In genomic region chr2:1800306-1800705, GRCh38 we compare ENCODE assay signal across 28 cellular contexts.
"Had no signal": no experiment of that assay in that cellular context is flagged by ENCODE, and none has a peak within 500 bp of the region (broad histone marks: within the 10 kb centered on the region; RNA-seq: fewer than 3 reads in every experiment).

No MANE protein-coding gene starts in this region.

- H3K27ac Mint-ChIP-seq: dendritic cell treated with granulocyte-macrophage colony-stimulating factor and Interleukin-4, amounts not matched to agents 40 ng/mL and 50 ng/mL, for 4 days; endodermal cell; mesothelial cell of epicardium; naive B cell; nephron progenitor cell; progenitor cell of endocrine pancreas; stimulated activated effector memory CD8-positive, alpha-beta T cell treated with anti-CD3 and anti-CD28 coated beads, Interleukin-12 subunit alpha, Interleukin-12 subunit beta, amount 100 ng/mL, for 72 hours had no signal

- DNase-seq: central memory CD4-positive, alpha-beta T cell; effector CD8-positive, alpha-beta T cell; endodermal cell; foreskin keratinocyte; heart left ventricle; left cardiac atrium; left lung; mesenchymal stem cell; mucosa of descending colon; naive B cell; nephron progenitor cell; occipital lobe; pancreas; stimulated activated CD4-positive, alpha-beta T cell treated with anti-CD3 and anti-CD28 coated beads, Interleukin-15, amount 100 ng/mL, for 24 hours; stimulated activated CD4-positive, alpha-beta T cell treated with anti-CD3 and anti-CD28 coated beads, Interleukin-4, amount 100 ng/mL, for 24 hours; stimulated activated naive CD4-positive, alpha-beta T cell treated with Interleukin-2 at 50 U/mL for 16 hours; stomach; testis; tibial artery; upper lobe of left lung had no signal

- H3K27me3 ChIP-seq: esophagus muscularis mucosa, foreskin keratinocyte, gastroesophageal sphincter, heart left ventricle, hepatocyte, pancreas, stomach, testis, tibial artery, upper lobe of left lung had no signal

- H3K36me3 Mint-ChIP-seq: mesothelial cell of epicardium; stimulated activated effector memory CD8-positive, alpha-beta T cell treated with anti-CD3 and anti-CD28 coated beads, Interleukin-12 subunit alpha, Interleukin-12 subunit beta, amount 100 ng/mL, for 72 hours had no signal

- H3K4me3 ChIP-seq: esophagus muscularis mucosa, gastroesophageal sphincter, heart left ventricle, hepatocyte, left lung, mucosa of descending colon, pancreas, stomach, testis, tibial artery, upper lobe of left lung had no signal

- H3K4me3 Mint-ChIP-seq: dendritic cell treated with granulocyte-macrophage colony-stimulating factor and Interleukin-4, amounts not matched to agents 40 ng/mL and 50 ng/mL, for 4 days; endodermal cell; mesothelial cell of epicardium; nephron progenitor cell; stimulated activated effector memory CD8-positive, alpha-beta T cell treated with anti-CD3 and anti-CD28 coated beads, Interleukin-12 subunit alpha, Interleukin-12 subunit beta, amount 100 ng/mL, for 72 hours had no signal

- ATAC-seq: foreskin keratinocyte; gastroesophageal sphincter; heart left ventricle; left cardiac atrium; left lung; mucosa of descending colon; pancreas; sciatic nerve; stimulated activated effector memory CD8-positive, alpha-beta T cell treated with anti-CD3 and anti-CD28 coated beads, Interleukin-12 subunit alpha, Interleukin-12 subunit beta, amount 100 ng/mL, for 72 hours had no signal

- H3K9me3 ChIP-seq: esophagus muscularis mucosa, gastroesophageal sphincter, heart left ventricle, left lung, mucosa of descending colon, pancreas, stomach, testis, tibial artery, upper lobe of left lung had no signal

- H3K27ac ChIP-seq: esophagus muscularis mucosa, foreskin keratinocyte, heart left ventricle, hepatocyte, left lung, pancreas, stomach, testis, tibial artery, upper lobe of left lung had no signal

- H2AFZ ChIP-seq: hepatocyte had no signal

- H3K9me3 Mint-ChIP-seq: dendritic cell treated with granulocyte-macrophage colony-stimulating factor and Interleukin-4, amounts not matched to agents 40 ng/mL and 50 ng/mL, for 4 days; endodermal cell; mesothelial cell of epicardium; nephron progenitor cell; stimulated activated effector memory CD8-positive, alpha-beta T cell treated with anti-CD3 and anti-CD28 coated beads, Interleukin-12 subunit alpha, Interleukin-12 subunit beta, amount 100 ng/mL, for 72 hours had no signal

- H3K4me1 ChIP-seq: foreskin keratinocyte, left lung, pancreas, stomach had no signal

- H3K36me3 ChIP-seq: esophagus muscularis mucosa, gastroesophageal sphincter, heart left ventricle, left lung, pancreas, stomach, tibial artery, upper lobe of left lung had no signal

- H3K4me1 Mint-ChIP-seq: endodermal cell; nephron progenitor cell; stimulated activated effector memory CD8-positive, alpha-beta T cell treated with anti-CD3 and anti-CD28 coated beads, Interleukin-12 subunit alpha, Interleukin-12 subunit beta, amount 100 ng/mL, for 72 hours had no signal

- H3K79me2 ChIP-seq: hepatocyte had no signal

- H3K4me2 ChIP-seq: hepatocyte had no signal
